ENCODE assay signal across 1 cellular context in genomic region chr13:48230541-48230940, GRCh38.
TF ChIP-seq lines count a peak whose summit lies in the region.

No MANE protein-coding gene starts in this region.

TF ChIP-seq in HepG2, 621 proteins besides CTCF, POLR2A, EP300 and RAD21:
- TF ChIP-seq SKIL (CRISPR knock-in tag; IDR thresholded peaks at IDR 0.05; ENCODE audit: borderline replicate concordance) (no peak), ZBTB43 (CRISPR knock-in tag; conservative IDR thresholded peaks at IDR 0.05) (no peak), ERF (CRISPR knock-in tag; IDR thresholded peaks at IDR 0.05) (no peak), ONECUT2 (CRISPR knock-in tag; IDR thresholded peaks at IDR 0.05) (no peak), EEA1 (CRISPR knock-in tag; IDR thresholded peaks at IDR 0.05; ENCODE audit: borderline replicate concordance) (no peak), ELF3 (CRISPR knock-in tag; IDR thresholded peaks at IDR 0.05) (no peak), ZFAT (CRISPR knock-in tag; conservative IDR thresholded peaks at IDR 0.05) (no peak), HDAC6 (IDR thresholded peaks at IDR 0.05; ENCODE audit: low read depth, low read length) (no peak), ZNF512B (CRISPR knock-in tag; IDR thresholded peaks at IDR 0.05; ENCODE audit: borderline replicate concordance) (no peak), ZNF639 (CRISPR knock-in tag; conservative IDR thresholded peaks at IDR 0.05) (no peak), REXO4 (CRISPR knock-in tag; IDR thresholded peaks at IDR 0.05; ENCODE audit: borderline replicate concordance) (no peak), MBD4 (IDR thresholded peaks at IDR 0.05; ENCODE audit: borderline replicate concordance, low read length) (no peak), ZNF564 (CRISPR knock-in tag; IDR thresholded peaks at IDR 0.05) (no peak), ZNF235 (CRISPR knock-in tag; IDR thresholded peaks at IDR 0.05; ENCODE audit: borderline replicate concordance) (no peak), RBFOX2 (IDR thresholded peaks at IDR 0.05; ENCODE audit: low read depth, low read length) (no peak), CBX2 (IDR thresholded peaks at IDR 0.05; ENCODE audit: low read depth, low read length) (no peak), CBX2 (CRISPR knock-in tag; IDR thresholded peaks at IDR 0.05; ENCODE audit: low read depth) (no peak)
